Comparison of ENCODE assay signal across 1 cellular context in the genomic region with DNA sequence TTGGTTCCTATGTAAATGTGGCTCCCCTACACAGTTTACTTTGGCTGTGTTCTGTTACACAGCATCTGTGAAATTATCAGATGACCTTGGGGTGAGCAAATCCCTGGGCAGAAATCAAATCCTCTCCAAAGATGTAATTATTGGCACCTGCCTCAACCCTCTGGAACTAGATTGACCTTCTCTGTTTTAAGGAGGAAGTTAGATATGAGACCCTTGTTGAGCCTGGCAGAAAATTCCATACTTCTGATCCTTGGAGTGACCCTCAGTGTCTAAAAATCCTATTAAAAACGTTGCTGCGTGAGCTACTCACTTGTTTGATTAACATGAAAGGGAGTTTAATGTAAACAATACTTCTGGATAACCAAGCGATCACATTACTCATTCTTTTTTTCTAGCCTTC.
TF ChIP-seq lines count a peak whose summit lies in the region.

No MANE protein-coding gene starts in this region.

TF ChIP-seq in HEK293, 187 proteins besides CTCF, POLR2A, EP300 and RAD21 (continued from another document):
- TF ChIP-seq, protein P1, sequence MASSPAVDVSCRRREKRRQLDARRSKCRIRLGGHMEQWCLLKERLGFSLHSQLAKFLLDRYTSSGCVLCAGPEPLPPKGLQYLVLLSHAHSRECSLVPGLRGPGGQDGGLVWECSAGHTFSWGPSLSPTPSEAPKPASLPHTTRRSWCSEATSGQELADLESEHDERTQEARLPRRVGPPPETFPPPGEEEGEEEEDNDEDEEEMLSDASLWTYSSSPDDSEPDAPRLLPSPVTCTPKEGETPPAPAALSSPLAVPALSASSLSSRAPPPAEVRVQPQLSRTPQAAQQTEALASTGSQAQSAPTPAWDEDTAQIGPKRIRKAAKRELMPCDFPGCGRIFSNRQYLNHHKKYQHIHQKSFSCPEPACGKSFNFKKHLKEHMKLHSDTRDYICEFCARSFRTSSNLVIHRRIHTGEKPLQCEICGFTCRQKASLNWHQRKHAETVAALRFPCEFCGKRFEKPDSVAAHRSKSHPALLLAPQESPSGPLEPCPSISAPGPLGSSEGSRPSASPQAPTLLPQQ (tag by site-specific recombination; IDR thresholded peaks at IDR 0.05), result no peak
- TF ChIP-seq ZEB2 (tag by site-specific recombination; IDR thresholded peaks at IDR 0.05) (no peak), ZNF335 (tag by site-specific recombination; conservative IDR thresholded peaks at IDR 0.05) (no peak), ZXDB (tag by site-specific recombination; IDR thresholded peaks at IDR 0.05) (peak; percentile 31; the same call in 1 of the 2 replicates), ZNF560 (tag by site-specific recombination; IDR thresholded peaks at IDR 0.05; ENCODE audit: borderline replicate concordance) (no peak), ZNF549 (tag by site-specific recombination; IDR thresholded peaks at IDR 0.05) (no peak), ZBTB21 (tag by site-specific recombination; IDR thresholded peaks at IDR 0.05) (no peak), ZNF266 (tag by site-specific recombination; IDR thresholded peaks at IDR 0.05; ENCODE audit: low read depth) (no peak), ZNF664 (tag by site-specific recombination; IDR thresholded peaks at IDR 0.05) (no peak), ZNF561 (tag by site-specific recombination; IDR thresholded peaks at IDR 0.05; ENCODE audit: borderline replicate concordance) (no peak), ZBTB1 (tag by site-specific recombination; IDR thresholded peaks at IDR 0.05) (0 out of 2 replicates have a peak, but pooled peaks have one; percentile 7), FEZF1 (tag by site-specific recombination; IDR thresholded peaks at IDR 0.05) (peak; percentile 51), ZNF146 (tag by site-specific recombination; IDR thresholded peaks at IDR 0.05) (no peak), ZBTB20 (tag by site-specific recombination; IDR thresholded peaks at IDR 0.05) (no peak), KLF8 (tag by site-specific recombination; IDR thresholded peaks at IDR 0.05) (no peak), ZNF10 (tag by site-specific recombination; IDR thresholded peaks at IDR 0.05) (no peak), TCF7L2 (IDR thresholded peaks at IDR 0.05; ENCODE audit: borderline replicate concordance, low read depth, low read length) (peak; percentile 73; the same call in 1 of the 2 replicates), ZNF239 (tag by site-specific recombination; IDR thresholded peaks at IDR 0.05) (no peak), ZNF341 (tag by site-specific recombination; IDR thresholded peaks at IDR 0.05; ENCODE audit: low read depth) (no peak), KLF16 (tag by site-specific recombination; IDR thresholded peaks at IDR 0.05) (no peak), IKZF3 (tag by site-specific recombination; IDR thresholded peaks at IDR 0.05) (peak; percentile 67; the same call in 1 of the 2 replicates), GFI1B (tag by site-specific recombination; IDR thresholded peaks at IDR 0.05) (peak; percentile 72), ZNF426 (tag by site-specific recombination; IDR thresholded peaks at IDR 0.05) (no peak), BCL11A (tag by site-specific recombination; IDR thresholded peaks at IDR 0.05; ENCODE audit: low read depth) (0 out of 2 replicates have a peak, but pooled peaks have one; percentile 12), ZNF521 (tag by site-specific recombination; IDR thresholded peaks at IDR 0.05) (no peak), ZNF311 (tag by site-specific recombination; IDR thresholded peaks at IDR 0.05; ENCODE audit: borderline replicate concordance) (no peak), SP7 (tag by site-specific recombination; IDR thresholded peaks at IDR 0.05) (peak; percentile 84), ZNF843 (tag by site-specific recombination; IDR thresholded peaks at IDR 0.05) (peak; percentile 10; the same call in 1 of the 2 replicates), ZNF791 (tag by site-specific recombination; IDR thresholded peaks at IDR 0.05) (no peak)
- TF ChIP-seq, protein P2, sequence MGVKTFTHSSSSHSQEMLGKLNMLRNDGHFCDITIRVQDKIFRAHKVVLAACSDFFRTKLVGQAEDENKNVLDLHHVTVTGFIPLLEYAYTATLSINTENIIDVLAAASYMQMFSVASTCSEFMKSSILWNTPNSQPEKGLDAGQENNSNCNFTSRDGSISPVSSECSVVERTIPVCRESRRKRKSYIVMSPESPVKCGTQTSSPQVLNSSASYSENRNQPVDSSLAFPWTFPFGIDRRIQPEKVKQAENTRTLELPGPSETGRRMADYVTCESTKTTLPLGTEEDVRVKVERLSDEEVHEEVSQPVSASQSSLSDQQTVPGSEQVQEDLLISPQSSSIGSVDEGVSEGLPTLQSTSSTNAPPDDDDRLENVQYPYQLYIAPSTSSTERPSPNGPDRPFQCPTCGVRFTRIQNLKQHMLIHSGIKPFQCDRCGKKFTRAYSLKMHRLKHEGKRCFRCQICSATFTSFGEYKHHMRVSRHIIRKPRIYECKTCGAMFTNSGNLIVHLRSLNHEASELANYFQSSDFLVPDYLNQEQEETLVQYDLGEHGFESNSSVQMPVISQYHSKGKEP (tag by site-specific recombination; IDR thresholded peaks at IDR 0.05), result 0 out of 2 replicates have a peak, but pooled peaks have one; percentile 7
- TF ChIP-seq, protein P3, sequence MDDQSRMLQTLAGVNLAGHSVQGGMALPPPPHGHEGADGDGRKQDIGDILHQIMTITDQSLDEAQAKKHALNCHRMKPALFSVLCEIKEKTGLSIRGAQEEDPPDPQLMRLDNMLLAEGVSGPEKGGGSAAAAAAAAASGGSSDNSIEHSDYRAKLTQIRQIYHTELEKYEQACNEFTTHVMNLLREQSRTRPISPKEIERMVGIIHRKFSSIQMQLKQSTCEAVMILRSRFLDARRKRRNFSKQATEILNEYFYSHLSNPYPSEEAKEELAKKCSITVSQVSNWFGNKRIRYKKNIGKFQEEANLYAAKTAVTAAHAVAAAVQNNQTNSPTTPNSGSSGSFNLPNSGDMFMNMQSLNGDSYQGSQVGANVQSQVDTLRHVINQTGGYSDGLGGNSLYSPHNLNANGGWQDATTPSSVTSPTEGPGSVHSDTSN (CRISPR knock-in tag; IDR thresholded peaks at IDR 0.05), result no peak
- TF ChIP-seq, protein P4, sequence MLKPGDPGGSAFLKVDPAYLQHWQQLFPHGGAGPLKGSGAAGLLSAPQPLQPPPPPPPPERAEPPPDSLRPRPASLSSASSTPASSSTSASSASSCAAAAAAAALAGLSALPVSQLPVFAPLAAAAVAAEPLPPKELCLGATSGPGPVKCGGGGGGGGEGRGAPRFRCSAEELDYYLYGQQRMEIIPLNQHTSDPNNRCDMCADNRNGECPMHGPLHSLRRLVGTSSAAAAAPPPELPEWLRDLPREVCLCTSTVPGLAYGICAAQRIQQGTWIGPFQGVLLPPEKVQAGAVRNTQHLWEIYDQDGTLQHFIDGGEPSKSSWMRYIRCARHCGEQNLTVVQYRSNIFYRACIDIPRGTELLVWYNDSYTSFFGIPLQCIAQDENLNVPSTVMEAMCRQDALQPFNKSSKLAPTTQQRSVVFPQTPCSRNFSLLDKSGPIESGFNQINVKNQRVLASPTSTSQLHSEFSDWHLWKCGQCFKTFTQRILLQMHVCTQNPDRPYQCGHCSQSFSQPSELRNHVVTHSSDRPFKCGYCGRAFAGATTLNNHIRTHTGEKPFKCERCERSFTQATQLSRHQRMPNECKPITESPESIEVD (tag by site-specific recombination; IDR thresholded peaks at IDR 0.05), result peak; percentile 82
- TF ChIP-seq, protein P5, sequence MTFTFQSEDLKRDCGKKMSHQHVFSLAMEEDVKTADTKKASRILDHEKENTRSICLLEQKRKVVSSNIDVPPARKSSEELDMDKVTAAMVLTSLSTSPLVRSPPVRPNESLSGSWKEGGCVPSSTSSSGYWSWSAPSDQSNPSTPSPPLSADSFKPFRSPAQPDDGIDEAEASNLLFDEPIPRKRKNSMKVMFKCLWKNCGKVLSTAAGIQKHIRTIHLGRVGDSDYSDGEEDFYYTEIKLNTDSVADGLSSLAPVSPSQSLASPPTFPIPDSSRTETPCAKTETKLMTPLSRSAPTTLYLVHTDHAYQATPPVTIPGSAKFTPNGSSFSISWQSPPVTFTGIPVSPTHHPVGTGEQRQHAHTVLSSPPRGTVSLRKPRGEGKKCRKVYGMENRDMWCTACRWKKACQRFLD (tag by site-specific recombination; IDR thresholded peaks at IDR 0.05), result no peak
- TF ChIP-seq, protein P6, sequence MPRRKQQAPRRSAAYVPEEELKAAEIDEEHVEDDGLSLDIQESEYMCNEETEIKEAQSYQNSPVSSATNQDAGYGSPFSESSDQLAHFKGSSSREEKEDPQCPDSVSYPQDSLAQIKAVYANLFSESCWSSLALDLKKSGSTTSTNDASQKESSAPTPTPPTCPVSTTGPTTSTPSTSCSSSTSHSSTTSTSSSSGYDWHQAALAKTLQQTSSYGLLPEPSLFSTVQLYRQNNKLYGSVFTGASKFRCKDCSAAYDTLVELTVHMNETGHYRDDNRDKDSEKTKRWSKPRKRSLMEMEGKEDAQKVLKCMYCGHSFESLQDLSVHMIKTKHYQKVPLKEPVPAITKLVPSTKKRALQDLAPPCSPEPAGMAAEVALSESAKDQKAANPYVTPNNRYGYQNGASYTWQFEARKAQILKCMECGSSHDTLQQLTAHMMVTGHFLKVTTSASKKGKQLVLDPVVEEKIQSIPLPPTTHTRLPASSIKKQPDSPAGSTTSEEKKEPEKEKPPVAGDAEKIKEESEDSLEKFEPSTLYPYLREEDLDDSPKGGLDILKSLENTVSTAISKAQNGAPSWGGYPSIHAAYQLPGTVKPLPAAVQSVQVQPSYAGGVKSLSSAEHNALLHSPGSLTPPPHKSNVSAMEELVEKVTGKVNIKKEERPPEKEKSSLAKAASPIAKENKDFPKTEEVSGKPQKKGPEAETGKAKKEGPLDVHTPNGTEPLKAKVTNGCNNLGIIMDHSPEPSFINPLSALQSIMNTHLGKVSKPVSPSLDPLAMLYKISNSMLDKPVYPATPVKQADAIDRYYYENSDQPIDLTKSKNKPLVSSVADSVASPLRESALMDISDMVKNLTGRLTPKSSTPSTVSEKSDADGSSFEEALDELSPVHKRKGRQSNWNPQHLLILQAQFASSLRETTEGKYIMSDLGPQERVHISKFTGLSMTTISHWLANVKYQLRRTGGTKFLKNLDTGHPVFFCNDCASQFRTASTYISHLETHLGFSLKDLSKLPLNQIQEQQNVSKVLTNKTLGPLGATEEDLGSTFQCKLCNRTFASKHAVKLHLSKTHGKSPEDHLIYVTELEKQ (tag by site-specific recombination; IDR thresholded peaks at IDR 0.05; ENCODE audit: borderline replicate concordance), result no peak
- TF ChIP-seq, protein P7, sequence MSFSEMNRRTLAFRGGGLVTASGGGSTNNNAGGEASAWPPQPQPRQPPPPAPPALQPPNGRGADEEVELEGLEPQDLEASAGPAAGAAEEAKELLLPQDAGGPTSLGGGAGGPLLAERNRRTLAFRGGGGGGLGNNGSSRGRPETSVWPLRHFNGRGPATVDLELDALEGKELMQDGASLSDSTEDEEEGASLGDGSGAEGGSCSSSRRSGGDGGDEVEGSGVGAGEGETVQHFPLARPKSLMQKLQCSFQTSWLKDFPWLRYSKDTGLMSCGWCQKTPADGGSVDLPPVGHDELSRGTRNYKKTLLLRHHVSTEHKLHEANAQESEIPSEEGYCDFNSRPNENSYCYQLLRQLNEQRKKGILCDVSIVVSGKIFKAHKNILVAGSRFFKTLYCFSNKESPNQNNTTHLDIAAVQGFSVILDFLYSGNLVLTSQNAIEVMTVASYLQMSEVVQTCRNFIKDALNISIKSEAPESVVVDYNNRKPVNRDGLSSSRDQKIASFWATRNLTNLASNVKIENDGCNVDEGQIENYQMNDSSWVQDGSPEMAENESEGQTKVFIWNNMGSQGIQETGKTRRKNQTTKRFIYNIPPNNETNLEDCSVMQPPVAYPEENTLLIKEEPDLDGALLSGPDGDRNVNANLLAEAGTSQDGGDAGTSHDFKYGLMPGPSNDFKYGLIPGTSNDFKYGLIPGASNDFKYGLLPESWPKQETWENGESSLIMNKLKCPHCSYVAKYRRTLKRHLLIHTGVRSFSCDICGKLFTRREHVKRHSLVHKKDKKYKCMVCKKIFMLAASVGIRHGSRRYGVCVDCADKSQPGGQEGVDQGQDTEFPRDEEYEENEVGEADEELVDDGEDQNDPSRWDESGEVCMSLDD (tag by site-specific recombination; IDR thresholded peaks at IDR 0.05), result no peak
